ENCODE assay signal across 22 cellular contexts in genomic region chr11:64258356-64258755, GRCh38. TPM values are rescaled to one million over a fixed set of nuclear protein-coding genes. Genes with fewer than 3 reads are reported as not detected.
DNase-seq lines count a peak whose midpoint lies in the region; ATAC-seq and TF ChIP-seq lines count a peak whose summit lies in the region.
"Had no signal": no experiment of that assay in that cellular context is flagged by ENCODE, and none has a peak within 500 bp of the region (broad histone marks: within the 10 kb centered on the region; RNA-seq: fewer than 3 reads in every experiment).

No MANE protein-coding gene starts in this region.

- H3K4me2 ChIP-seq in osteoblast (ENCODE audit: insufficient read depth, low read length): no peak overlapping the region
- H3K4me2 ChIP-seq: A549; BLaER1 treated with 17β-estradiol and CSF1 and Interleukin-3, amounts not matched to agents 10 nM and 100 nM had no signal

- POLR2A ChIA-PET in CD4-positive, alpha-beta T cell (lab: Charles Lee): no interaction called here

- no peaks in the 10 kb centered on the region for H4K20me1 ChIP-seq in osteoblast (ENCODE audit: insufficient read depth, low read length)

- H3K9me3 Mint-ChIP-seq in chondrocyte (ENCODE audit: low read depth): no peaks in the 10 kb centered on the region
- H3K9me3 Mint-ChIP-seq in activated T-helper 2 cell treated with anti-CD3 and anti-CD28 coated beads, Interferon-gamma antibody, Interleukin-2, Interleukin-4, amounts not matched to agents 10 μg/mL and 5 μg/mL and 100 μg/mL, durations not matched to agents 14 hours and 24 hours and 36 hours: no peaks in the 10 kb centered on the region
- H3K9me3 Mint-ChIP-seq in CD4-positive, alpha-beta T cell: no peaks in the 10 kb centered on the region
- H3K9me3 Mint-ChIP-seq: CD4-positive, alpha-beta memory T cell; CD8-positive, alpha-beta memory T cell had no signal

- CTCF ChIA-PET in CD4-positive, alpha-beta T cell (lab: Charles Lee): interaction anchor here (1.0 kb wide), 1 partner anchor 54 kb away, joined by 3 read pairs; no protein-coding TSS in a partner anchor

- H3K36me3 Mint-ChIP-seq in chondrocyte (ENCODE audit: low read depth): peaks cover 33% of the 10 kb centered on the region
- H3K36me3 Mint-ChIP-seq in activated T-helper 2 cell treated with anti-CD3 and anti-CD28 coated beads, Interferon-gamma antibody, Interleukin-2, Interleukin-4, amounts not matched to agents 10 μg/mL and 5 μg/mL and 100 μg/mL, durations not matched to agents 14 hours and 24 hours and 36 hours (ENCODE audit: low read depth): peaks cover 22% of the 10 kb centered on the region
- peaks cover 13% of the 10 kb centered on the region for H3K36me3 Mint-ChIP-seq in CD4-positive, alpha-beta T cell (ENCODE audit: low read depth)

- peaks cover 45% of the 10 kb centered on the region for H3K36me3 ChIP-seq in osteoblast (ENCODE audit: insufficient read depth, low read length)

- no peak for ATAC-seq in CD4-positive, alpha-beta T cell (ENCODE audit: poor library complexity)
- ATAC-seq: A549, GM12878 had no signal

- intact Hi-C loops in activated T-helper 2 cell treated with anti-CD3 and anti-CD28 coated beads, Interferon-gamma antibody, Interleukin-2, Interleukin-4, amounts not matched to agents 10 μg/mL and 5 μg/mL and 100 μg/mL, durations not matched to agents 14 hours and 24 hours and 36 hours (cut with micrococcal nuclease): no loop called here
- intact Hi-C loops in CD4-positive, alpha-beta T cell (cut with DNase I, micrococcal nuclease): loop anchor here in 1 of 2 experiments (10.0 kb wide), 1 partner anchor 396 kb away; no protein-coding TSS in a partner anchor

- H3K4me1 Mint-ChIP-seq in chondrocyte (ENCODE audit: low read depth): peaks cover 14% of the 10 kb centered on the region
- H3K4me1 Mint-ChIP-seq in activated T-helper 2 cell treated with anti-CD3 and anti-CD28 coated beads, Interferon-gamma antibody, Interleukin-2, Interleukin-4, amounts not matched to agents 10 μg/mL and 5 μg/mL and 100 μg/mL, durations not matched to agents 14 hours and 24 hours and 36 hours (ENCODE audit: low read depth): peaks cover 10% of the 10 kb centered on the region
- H3K4me1 Mint-ChIP-seq in CD4-positive, alpha-beta T cell (ENCODE audit: low read depth): no peaks in the 10 kb centered on the region

- no peaks in the 10 kb centered on the region for H3K27me3 Mint-ChIP-seq in chondrocyte (ENCODE audit: low read depth)
- H3K27me3 Mint-ChIP-seq in activated T-helper 2 cell treated with anti-CD3 and anti-CD28 coated beads, Interferon-gamma antibody, Interleukin-2, Interleukin-4, amounts not matched to agents 10 μg/mL and 5 μg/mL and 100 μg/mL, durations not matched to agents 14 hours and 24 hours and 36 hours (ENCODE audit: low read depth): no peaks in the 10 kb centered on the region
- H3K27me3 Mint-ChIP-seq in CD4-positive, alpha-beta T cell: no peaks in the 10 kb centered on the region
- H3K27me3 Mint-ChIP-seq: B cell; CD4-positive, alpha-beta memory T cell; CD8-positive, alpha-beta memory T cell had no signal

- TF ChIP-seq CTCF in GM13977 (IDR thresholded peaks at IDR 0.05; ENCODE audit: extremely low read depth, insufficient read depth, missing control alignments): no peak
- no peak for TF ChIP-seq CTCF in chondrocyte (IDR thresholded peaks at IDR 0.05)
- TF ChIP-seq CTCF in osteoblast (IDR thresholded peaks at IDR 0.05; ENCODE audit: extremely low read depth, low read depth, low read length): no peak
- no peak for TF ChIP-seq CTCF in CD4-positive, alpha-beta T cell (IDR thresholded peaks at IDR 0.05)

- H3K9me3 ChIP-seq in osteoblast (ENCODE audit: low read depth, low read length): no peaks in the 10 kb centered on the region
- no peaks in the 10 kb centered on the region for H3K9me3 ChIP-seq in CD4-positive, alpha-beta T cell (ENCODE audit: control insufficient read depth, low read length)
- H3K9me3 ChIP-seq: A549; BLaER1 treated with 17β-estradiol and CSF1 and Interleukin-3, amounts not matched to agents 10 nM and 100 nM had no signal

- H3K27ac ChIP-seq in osteoblast (ENCODE audit: low read depth, low read length): no peak overlapping the region
- H3K27ac ChIP-seq in CD4-positive, alpha-beta T cell (ENCODE audit: low read depth, low read length): no peak overlapping the region
- H3K27ac ChIP-seq: 22Rv1; A549; BLaER1 treated with 17β-estradiol and CSF1 and Interleukin-3, amounts not matched to agents 10 nM and 100 nM; C4-2B had no signal

- peaks cover 8% of the 10 kb centered on the region for H3K4me1 ChIP-seq in osteoblast (ENCODE audit: insufficient read depth, low read length)

- H3K27ac Mint-ChIP-seq in chondrocyte (ENCODE audit: unreplicated experiment): no peak overlapping the region
- H3K27ac Mint-ChIP-seq in activated T-helper 2 cell treated with anti-CD3 and anti-CD28 coated beads, Interferon-gamma antibody, Interleukin-2, Interleukin-4, amounts not matched to agents 10 μg/mL and 5 μg/mL and 100 μg/mL, durations not matched to agents 14 hours and 24 hours and 36 hours: no peak overlapping the region
- no peak overlapping the region for H3K27ac Mint-ChIP-seq in CD4-positive, alpha-beta T cell
- H3K27ac Mint-ChIP-seq: B cell; CD8-positive, alpha-beta memory T cell had no signal

- DNase-seq in GM13977 (ENCODE audit: low spot score) (peak; percentile 27), chondrocyte (ENCODE audit: low spot score) (peak; percentile 87), osteoblast (ENCODE audit: insufficient read length, low spot score, missing footprints) (peak; percentile 73)
- DNase-seq in activated T-helper 2 cell treated with anti-CD3 and anti-CD28 coated beads, Interferon-gamma antibody, Interleukin-2, Interleukin-4, amounts not matched to agents 10 μg/mL and 5 μg/mL and 100 μg/mL, durations not matched to agents 14 hours and 24 hours and 36 hours (ENCODE audit: low spot score): no peak
- DNase-seq in CD4-positive, alpha-beta T cell: no peak
- DNase-seq: AML-193; CD4-positive, alpha-beta memory T cell; CD8-positive, alpha-beta memory T cell; COR-L47; DMS 273 treated with DMSO at 0.1 percent for 48 hours; DMS153; DMS53; DMS79; DND-41; EL; GDM1 had no signal

- no peak overlapping the region for H3K4me3 Mint-ChIP-seq in chondrocyte (ENCODE audit: unreplicated experiment)
- H3K4me3 Mint-ChIP-seq in activated T-helper 2 cell treated with anti-CD3 and anti-CD28 coated beads, Interferon-gamma antibody, Interleukin-2, Interleukin-4, amounts not matched to agents 10 μg/mL and 5 μg/mL and 100 μg/mL, durations not matched to agents 14 hours and 24 hours and 36 hours (ENCODE audit: low read depth): no peak overlapping the region
- no peak overlapping the region for H3K4me3 Mint-ChIP-seq in CD4-positive, alpha-beta T cell
- H3K4me3 Mint-ChIP-seq: B cell; CD4-positive, alpha-beta memory T cell; CD8-positive, alpha-beta memory T cell had no signal

- no peak overlapping the region for H3K4me3 ChIP-seq in osteoblast (ENCODE audit: insufficient read depth, low read length)
- H3K4me3 ChIP-seq: A549; BLaER1 treated with 17β-estradiol and CSF1 and Interleukin-3, amounts not matched to agents 10 nM and 100 nM; GM12878 had no signal

- in situ Hi-C loops in GM13977 (cut with MboI; ENCODE audit: low pct_unique_long_range_greater_than_20kb, low sequenced_read_pairs, unreplicated experiment): no loop called here

- peaks cover 11% of the 10 kb centered on the region for H3K79me2 ChIP-seq in osteoblast (ENCODE audit: insufficient read depth, low read length)

- no peaks in the 10 kb centered on the region for H3K27me3 ChIP-seq in osteoblast (ENCODE audit: insufficient read depth, low read length)
- no peaks in the 10 kb centered on the region for H3K27me3 ChIP-seq in CD4-positive, alpha-beta T cell (ENCODE audit: control insufficient read depth, insufficient read depth, low read length)
- H3K27me3 ChIP-seq: BLaER1 treated with 17β-estradiol and CSF1 and Interleukin-3, amounts not matched to agents 10 nM and 100 nM had no signal

- H2AFZ ChIP-seq in osteoblast (ENCODE audit: low read length): no peak overlapping the region

RNA-seq across cellular contexts. Expression of gene PLCB3, which starts 7.0 kb away (rescaled TPM):
- total RNA-seq in chondrocyte: 35.5 to 51.4 TPM (median 47.2 TPM) in 3 replicates
- total RNA-seq in osteoblast: 25.3 and 25.6 TPM in 2 replicates
- 21.0 and 23.4 TPM in 2 replicates for total RNA-seq in activated T-helper 2 cell treated with anti-CD3 and anti-CD28 coated beads, Interferon-gamma antibody, Interleukin-2, Interleukin-4, amounts not matched to agents 10 μg/mL and 5 μg/mL and 100 μg/mL, durations not matched to agents 14 hours and 24 hours and 36 hours
- total RNA-seq in CD4-positive, alpha-beta T cell: 1 to 10 TPM; 2.5 to 2.7 TPM

RNA-seq across cellular contexts. Expression of gene PPP1R14B, which starts 11.6 kb away (rescaled TPM):
- total RNA-seq in chondrocyte: 280 to 358 TPM (median 322 TPM) in 3 replicates
- total RNA-seq in osteoblast: 136 and 139 TPM in 2 replicates
- 262 and 273 TPM in 2 replicates for total RNA-seq in activated T-helper 2 cell treated with anti-CD3 and anti-CD28 coated beads, Interferon-gamma antibody, Interleukin-2, Interleukin-4, amounts not matched to agents 10 μg/mL and 5 μg/mL and 100 μg/mL, durations not matched to agents 14 hours and 24 hours and 36 hours
- total RNA-seq in CD4-positive, alpha-beta T cell: 10 to 100 TPM; 17.1 to 21.0 TPM

RNA-seq across cellular contexts. Expression of gene FKBP2, which starts 17.5 kb away (rescaled TPM):
- total RNA-seq in chondrocyte (42.1 to 54.3 TPM (median 43.0 TPM) in 3 replicates), osteoblast (31.1 and 32.7 TPM in 2 replicates)
- total RNA-seq in activated T-helper 2 cell treated with anti-CD3 and anti-CD28 coated beads, Interferon-gamma antibody, Interleukin-2, Interleukin-4, amounts not matched to agents 10 μg/mL and 5 μg/mL and 100 μg/mL, durations not matched to agents 14 hours and 24 hours and 36 hours: 36.6 and 37.1 TPM in 2 replicates
- 10 to 100 TPM; 11.2 to 14.6 TPM for total RNA-seq in CD4-positive, alpha-beta T cell

RNA-seq across cellular contexts. Expression of gene VEGFB, which starts 24.0 kb away (rescaled TPM):
- total RNA-seq in chondrocyte (165 to 209 TPM (median 168 TPM) in 3 replicates), osteoblast (37.6 and 41.5 TPM in 2 replicates)
- total RNA-seq in activated T-helper 2 cell treated with anti-CD3 and anti-CD28 coated beads, Interferon-gamma antibody, Interleukin-2, Interleukin-4, amounts not matched to agents 10 μg/mL and 5 μg/mL and 100 μg/mL, durations not matched to agents 14 hours and 24 hours and 36 hours: 67.4 and 82.0 TPM in 2 replicates
- total RNA-seq in CD4-positive, alpha-beta T cell: 10 to 100 TPM; 39.7 to 48.7 TPM

RNA-seq across cellular contexts. Expression of gene BAD, which starts 26.1 kb away (rescaled TPM):
- 55.5 to 58.8 TPM (median 56.8 TPM) in 3 replicates for total RNA-seq in chondrocyte
- total RNA-seq in osteoblast: 70.9 and 71.3 TPM in 2 replicates
- 33.2 and 34.7 TPM in 2 replicates for total RNA-seq in activated T-helper 2 cell treated with anti-CD3 and anti-CD28 coated beads, Interferon-gamma antibody, Interleukin-2, Interleukin-4, amounts not matched to agents 10 μg/mL and 5 μg/mL and 100 μg/mL, durations not matched to agents 14 hours and 24 hours and 36 hours
- total RNA-seq in CD4-positive, alpha-beta T cell: 10 to 100 TPM; 22.5 to 23.0 TPM

Comparison
In these comparisons a context has a peak if more than half of its experiments do, and no peak if none do; other contexts are left out.
1. DNase-seq: peak in GM13977 (single experiment), chondrocyte (single experiment) and osteoblast (single experiment); none in activated T-helper 2 cell treated with anti-CD3 and anti-CD28 coated beads, Interferon-gamma antibody, Interleukin-2, Interleukin-4, amounts not matched to agents 10 μg/mL and 5 μg/mL and 100 μg/mL, durations not matched to agents 14 hours and 24 hours and 36 hours (single experiment) and CD4-positive, alpha-beta T cell (0 of 10).